Comparison of ENCODE assay signal across 9 cellular contexts in genomic region chr10:95279042-95279820, GRCh38. TPM values are rescaled to one million over a fixed set of nuclear protein-coding genes. Genes with fewer than 3 reads are reported as not detected.
A peak's percentile ranks its signal among the peaks of the same experiment; 100 is the strongest.
DNase-seq lines count a peak whose midpoint lies in the region; ATAC-seq, FAIRE-seq and TF ChIP-seq lines count a peak whose summit lies in the region.
"Had no signal": no experiment of that assay in that cellular context is flagged by ENCODE, and none has a peak within 500 bp of the region (broad histone marks: within the 10 kb centered on the region; RNA-seq: fewer than 3 reads in every experiment).

No MANE protein-coding gene starts in this region.

- H3K79me2 ChIP-seq in astrocyte (ENCODE audit: insufficient read depth, low read length): peaks cover 86% of the 10 kb centered on the region

- H3K9me3 Mint-ChIP-seq in astrocyte (ENCODE audit: unreplicated experiment): no peaks in the 10 kb centered on the region

- H3K4me1 ChIP-seq in astrocyte (ENCODE audit: insufficient read depth, low read length) (peaks cover 39% of the 10 kb centered on the region), transverse colon (peaks cover 61 to 98% (median 90%) of the 10 kb centered on the region in 4 donors)

- H3K9me3 ChIP-seq in astrocyte (ENCODE audit: insufficient read depth, low read depth, low read length) (no peaks in the 10 kb centered on the region), transverse colon (no peaks in the 10 kb centered on the region)

- WGBS in transverse colon (ENCODE audit: low coverage in 1 of 2), 2 donors: 47 to 48% methylated on average over 4 of the region's 4 CpGs

- no peak overlapping the region for H3K4me3 ChIP-seq in astrocyte (ENCODE audit: insufficient read depth, low read depth, low read length)
- no peak overlapping the region for H3K4me3 ChIP-seq in transverse colon

- peak overlapping the region; percentile 85 for H3K27ac Mint-ChIP-seq in astrocyte (ENCODE audit: unreplicated experiment)

- intact Hi-C loops in transverse colon (cut with DNase I; ENCODE audit: low total_unique reads): no loop called here

- no peaks in the 10 kb centered on the region for H3K27me3 Mint-ChIP-seq in astrocyte (ENCODE audit: low read depth, unreplicated experiment)

- peaks cover 51% of the 10 kb centered on the region for H4K20me1 ChIP-seq in astrocyte (ENCODE audit: insufficient read depth, low read length)

- FAIRE-seq in astrocyte (lab: Jason Lieb, UNC): peak; percentile 72

- H3K4me1 Mint-ChIP-seq in astrocyte (ENCODE audit: low read depth, unreplicated experiment): peaks cover 72% of the 10 kb centered on the region

- H3K36me3 Mint-ChIP-seq in astrocyte (ENCODE audit: low read depth, unreplicated experiment): peaks cover 2% of the 10 kb centered on the region

- TF ChIP-seq POLR2A in transverse colon (IDR thresholded peaks at IDR 0.05): no peak

- H3K27ac ChIP-seq in astrocyte (ENCODE audit: low read depth, low read length): peak overlapping the region; percentile 62
- H3K27ac ChIP-seq in transverse colon: peak overlapping the region; percentile 88 to 99 (median 91)

- H3K9ac ChIP-seq in astrocyte (ENCODE audit: low read length): peak overlapping the region; percentile 31

- no peak for TF ChIP-seq CTCF in astrocyte (IDR thresholded peaks at IDR 0.05; ENCODE audit: insufficient read depth, low read depth, low read length)
- TF ChIP-seq CTCF in transverse colon (IDR thresholded peaks at IDR 0.05): no peak

- in situ Hi-C loops in transverse colon (cut with MboI; ENCODE audit: low pct_ligation_motif_present in 1 of 4, low pct_unique_long_range_greater_than_20kb in 1 of 4, low sequenced_read_pairs in 3 of 4): no loop called here

- no peaks in the 10 kb centered on the region for H3K27me3 ChIP-seq in astrocyte (ENCODE audit: insufficient read depth, low read length)
- H3K27me3 ChIP-seq in transverse colon: no peaks in the 10 kb centered on the region

- no peak overlapping the region for H2AFZ ChIP-seq in astrocyte (ENCODE audit: low read depth, low read length)

- no peaks in the 10 kb centered on the region for H3K36me3 ChIP-seq in astrocyte (ENCODE audit: insufficient read depth, low read length)
- H3K36me3 ChIP-seq in transverse colon: no peaks in the 10 kb centered on the region

- H3K4me3 Mint-ChIP-seq in astrocyte (ENCODE audit: unreplicated experiment): no peak overlapping the region

- DNase-seq in HCEC 1CT (peak; percentile 86), astrocyte (ENCODE audit: low read depth) (peak; percentile 62), iris pigment epithelial cell (ENCODE audit: low read depth) (peak; percentile 86), transverse colon (no peak)
- no peak for DNase-seq in activated CD8-positive, alpha-beta memory T cell treated with anti-CD3 and anti-CD28 coated beads, Interleukin-2, amount 50 U/mL, for 48 hours
- DNase-seq in effector CD8-positive, alpha-beta T cell (lab: John Stamatoyannopoulos, UW): no peak
- DNase-seq: activated CD4-positive, alpha-beta T cell treated with anti-CD3 and anti-CD28 coated beads for 4 hours had no signal

- peak overlapping the region; percentile 49 for H3K4me2 ChIP-seq in astrocyte (ENCODE audit: low read length)

- ATAC-seq in HG02981 (IDR thresholded peaks at IDR 0.05; ENCODE audit: unreplicated experiment): no peak
- no peak for ATAC-seq in HG03196 (IDR thresholded peaks at IDR 0.05; ENCODE audit: unreplicated experiment)

- TF ChIP-seq EP300 in transverse colon (IDR thresholded peaks at IDR 0.05; ENCODE audit: low read depth): no peak

RNA-seq across cellular contexts. Expression of gene PDLIM1, which starts 11.6 kb away (rescaled TPM):
- total RNA-seq in astrocyte (316 and 320 TPM in 2 replicates), transverse colon (100 to 1,000 TPM; 201 to 259 (median 225) TPM)

Comparison
In these comparisons a context has a peak if more than half of its experiments do, and no peak if none do; other contexts are left out.
1. DNase-seq: peak in HCEC 1CT (single experiment), astrocyte (single experiment) and iris pigment epithelial cell (single experiment); none in transverse colon (single experiment), activated CD8-positive, alpha-beta memory T cell treated with anti-CD3 and anti-CD28 coated beads, Interleukin-2, amount 50 U/mL, for 48 hours (single experiment) and effector CD8-positive, alpha-beta T cell (single experiment).